In genomic region chr6:37314803-37315515, GRCh38 we compare ENCODE assay signal across 8 cellular contexts. TPM values are rescaled to one million over a fixed set of nuclear protein-coding genes. Genes with fewer than 3 reads are reported as not detected.
A peak's percentile ranks its signal among the peaks of the same experiment; 100 is the strongest.
DNase-seq lines count a peak whose midpoint lies in the region; ATAC-seq and TF ChIP-seq lines count a peak whose summit lies in the region.

No MANE protein-coding gene starts in this region.

- no peaks in the 10 kb centered on the region for H3K27me3 Mint-ChIP-seq in Calu3 (ENCODE audit: unreplicated experiment)

- no peak overlapping the region for H3K4ac ChIP-seq in mesenchymal stem cell (ENCODE audit: low read depth in 1 of 2, low read length in 2 of 2)

- peak overlapping the region; percentile 22 for H4K8ac ChIP-seq in mesenchymal stem cell (ENCODE audit: low read length)

- H3K18ac ChIP-seq in mesenchymal stem cell (ENCODE audit: low read depth in 1 of 2, low read length in 2 of 2), result no peak overlapping the region

- H3K4me3 ChIP-seq in cardiac fibroblast (replicated peaks in 1 of 2; ENCODE audit: low read depth in 2 of 2, low read length in 2 of 2) (no peak overlapping the region), mesenchymal stem cell (ENCODE audit: insufficient read depth in 1 of 2, low read depth in 1 of 2, low read length in 2 of 2) (no peak overlapping the region)

- no peak overlapping the region for H3K4me3 Mint-ChIP-seq in Calu3 (ENCODE audit: low read depth, unreplicated experiment)

- H3K27ac Mint-ChIP-seq in Calu3 (ENCODE audit: unreplicated experiment), result no peak overlapping the region

- peak overlapping the region; percentile 2 for H2BK120ac ChIP-seq in mesenchymal stem cell (ENCODE audit: low read depth, low read length)

- no peak overlapping the region for H3K4me2 ChIP-seq in mesenchymal stem cell (ENCODE audit: low read length, poor library complexity, severe bottlenecking)

- no peak overlapping the region for H2BK15ac ChIP-seq in mesenchymal stem cell (ENCODE audit: low read depth, poor library complexity, severe bottlenecking)

- no peak overlapping the region for H3K9ac ChIP-seq in mesenchymal stem cell (ENCODE audit: low read length)

- intact Hi-C loops in Calu3 (cut with micrococcal nuclease; ENCODE audit: unreplicated experiment), result no loop called here

- no peak overlapping the region for H2BK12ac ChIP-seq in mesenchymal stem cell (ENCODE audit: low read length in 2 of 2)

- H4K91ac ChIP-seq in mesenchymal stem cell (ENCODE audit: low read length), result no peak overlapping the region

- CTCF ChIA-PET in Calu3 (lab: Charles Lee), result interaction anchor here (0.9 to 1.9 kb wide), 4 partner anchors 42 to 297 kb away, joined by 5 to 6 read pairs (median 6); partner anchors contain the start of genes TBC1D22B and TMEM217

- no peak overlapping the region for H2AK5ac ChIP-seq in mesenchymal stem cell (ENCODE audit: low read length, severe bottlenecking)

- no peaks in the 10 kb centered on the region for H3K9me3 ChIP-seq in mesenchymal stem cell (ENCODE audit: control insufficient read depth, low read length)

- peaks cover 50 to 77% of the 10 kb centered on the region in 2 experiments for H3K36me3 ChIP-seq in mesenchymal stem cell (ENCODE audit: control insufficient read depth in 1 of 2, insufficient read depth in 2 of 2, low read depth in 1 of 2, low read length in 2 of 2)

- no peaks in the 10 kb centered on the region for H3K4me1 ChIP-seq in mesenchymal stem cell (ENCODE audit: control insufficient read depth, insufficient read depth, low read depth, low read length)

- H3K79me1 ChIP-seq in mesenchymal stem cell (replicated peaks; ENCODE audit: low read length, poor library complexity, severe bottlenecking), result peaks cover 3% of the 10 kb centered on the region

- TF ChIP-seq CTCF in Calu3 (IDR thresholded peaks at IDR 0.05; ENCODE audit: unreplicated experiment) (peak; percentile 58), cardiac fibroblast (IDR thresholded peaks at IDR 0.05; ENCODE audit: low read depth, low read length) (peak; percentile 71)

- H3K4me1 Mint-ChIP-seq in Calu3 (ENCODE audit: low read depth, unreplicated experiment), result peaks cover 12% of the 10 kb centered on the region

- no peak overlapping the region for H3K14ac ChIP-seq in mesenchymal stem cell (ENCODE audit: low read length in 2 of 2)

- ATAC-seq in HG03045 (IDR thresholded peaks at IDR 0.05; ENCODE audit: unreplicated experiment), result no peak
- no peak for ATAC-seq in HG03097 (IDR thresholded peaks at IDR 0.05; ENCODE audit: low FRiP score, unreplicated experiment)

- WGBS in mesenchymal stem cell, result 56% methylated on average over 9 of the region's 11 CpGs

- peaks cover 14% of the 10 kb centered on the region for H3K36me3 Mint-ChIP-seq in Calu3 (ENCODE audit: insufficient read depth, unreplicated experiment)

- H2BK5ac ChIP-seq in mesenchymal stem cell (ENCODE audit: low read depth, low read length, poor library complexity, severe bottlenecking), result no peak overlapping the region

- no peaks in the 10 kb centered on the region for H3K27me3 ChIP-seq in mesenchymal stem cell (ENCODE audit: control insufficient read depth in 1 of 2, insufficient read depth in 1 of 2, low read length in 2 of 2)

- DNase-seq in Calu3, result peak; percentile 53
- peak; percentile 22 for DNase-seq in HuH-7.5 (ENCODE audit: low spot score)
- peak; percentile 37 for DNase-seq in SK-N-DZ (ENCODE audit: low spot score)
- DNase-seq in cardiac fibroblast (ENCODE audit: low read depth in 2 of 2), result peak; percentile 63 to 88
- peak; percentile 86 for DNase-seq in mesenchymal stem cell
- DNase-seq in NCI-H1048 (lab: John Stamatoyannopoulos, UW), result no peak

- H3K23ac ChIP-seq in mesenchymal stem cell (ENCODE audit: low read length in 2 of 2), result no peak overlapping the region

- no peak overlapping the region for H3K27ac ChIP-seq in mesenchymal stem cell (ENCODE audit: low read length, poor library complexity, severe bottlenecking)

- BruUV-seq in Calu3 (replicated peaks; lab: Mats Ljungman, UMichigan), result no TSS peak

- H3K9me3 Mint-ChIP-seq in Calu3 (ENCODE audit: low read depth, unreplicated experiment), result no peaks in the 10 kb centered on the region

- H2AFZ ChIP-seq in mesenchymal stem cell (ENCODE audit: low read depth, low read length), result no peak overlapping the region

RNA-seq across cellular contexts. Expression of gene RNF8, which starts 38.8 kb away (rescaled TPM):
- total RNA-seq in Calu3 (2022), result 16.8 and 17.1 TPM in 2 replicates
- 31.7 and 33.7 TPM in 2 replicates for polyA plus RNA-seq in SK-N-DZ (2014; cell fraction: cytosol; rRNA removed)
- 22.5 and 24.1 TPM in 2 replicates for polyA plus RNA-seq in SK-N-DZ (2014; cell fraction: nucleus; rRNA removed)
- 13.1 TPM for polyA plus RNA-seq in mesenchymal stem cell (2013, experiment 1 of 2)
- polyA plus RNA-seq in mesenchymal stem cell (2013, experiment 2 of 2), result 12.4 TPM

RNA-seq across cellular contexts. Expression of gene TMEM217, which starts 57.0 kb away (rescaled TPM):
- total RNA-seq in Calu3 (2022), result 0.99 and 1.5 TPM in 2 replicates
- polyA plus RNA-seq in SK-N-DZ (2014; cell fraction: cytosol; rRNA removed), result 0.14 TPM in 1 of 2 replicates, not detected in the other
- polyA plus RNA-seq in SK-N-DZ (2014; cell fraction: nucleus; rRNA removed), result not detected in 2 replicates
- polyA plus RNA-seq in mesenchymal stem cell (2013, experiment 1 of 2), result 2.0 TPM
- 2.5 TPM for polyA plus RNA-seq in mesenchymal stem cell (2013, experiment 2 of 2)

RNA-seq across cellular contexts. Expression of gene TBC1D22B, which starts 57.4 kb away (rescaled TPM):
- 14.6 and 14.8 TPM in 2 replicates for total RNA-seq in Calu3 (2022)
- polyA plus RNA-seq in SK-N-DZ (2014; cell fraction: cytosol; rRNA removed), result 6.9 and 8.9 TPM in 2 replicates
- polyA plus RNA-seq in SK-N-DZ (2014; cell fraction: nucleus; rRNA removed), result 5.2 TPM in 2 replicates
- polyA plus RNA-seq in mesenchymal stem cell (2013, experiment 1 of 2), result 7.1 TPM
- 7.1 TPM for polyA plus RNA-seq in mesenchymal stem cell (2013, experiment 2 of 2)
